7 cellular contexts compared by ENCODE assay signal in the genomic region with DNA sequence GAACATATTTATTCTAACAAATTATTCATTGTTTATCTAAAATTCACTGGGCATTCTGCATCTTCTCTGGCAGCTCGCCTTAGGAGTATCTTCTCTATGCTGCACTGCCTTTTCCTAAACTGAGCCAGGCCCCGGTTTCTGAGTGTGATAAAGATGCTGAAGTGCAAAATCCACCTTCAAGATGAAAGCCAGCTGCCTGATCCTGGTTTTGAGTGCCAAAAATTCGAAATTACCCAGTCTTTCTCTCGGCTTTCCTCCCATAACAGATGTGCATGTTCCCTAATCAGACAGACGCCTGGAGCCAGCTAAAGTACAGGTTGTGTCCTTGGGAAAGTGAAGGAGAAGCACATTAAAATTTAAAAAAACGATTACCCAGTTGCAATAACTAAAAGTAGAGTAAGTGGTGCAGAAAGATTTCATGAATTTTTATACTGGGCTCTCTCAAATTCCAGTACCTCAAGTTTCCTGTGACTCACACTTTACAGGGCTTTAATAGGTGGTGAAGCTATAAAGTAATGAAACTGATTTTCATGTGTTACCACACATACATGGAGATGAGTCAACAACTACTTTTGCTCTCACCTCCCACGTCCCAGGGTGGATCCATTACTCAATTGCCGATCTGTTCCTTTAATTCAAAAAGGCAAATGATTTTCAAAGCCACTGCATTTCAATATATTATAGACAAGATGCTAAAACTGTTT.
DNase-seq lines count a peak whose midpoint lies in the region; ATAC-seq and TF ChIP-seq lines count a peak whose summit lies in the region.

No MANE protein-coding gene starts in this region.

- peak; percentile 90 for ATAC-seq in GM18861 (IDR thresholded peaks at IDR 0.05; ENCODE audit: unreplicated experiment)
- peak; percentile 54 for ATAC-seq in HG03064 (IDR thresholded peaks at IDR 0.05; ENCODE audit: low read depth, unreplicated experiment)
- ATAC-seq in GM19023 (IDR thresholded peaks at IDR 0.05; ENCODE audit: unreplicated experiment): no peak

- H3K79me2 ChIP-seq in fibroblast of lung (ENCODE audit: control insufficient read depth, insufficient read depth, low read length): no peaks in the 10 kb centered on the region

- peak overlapping the region; percentile 63 for H3K27ac ChIP-seq in fibroblast of lung (ENCODE audit: insufficient read depth, low read length)

- no peak overlapping the region for H2AFZ ChIP-seq in fibroblast of lung (ENCODE audit: low read length)

- peak overlapping the region; percentile 78 for H3K4me2 ChIP-seq in fibroblast of lung (ENCODE audit: extremely low read depth, insufficient read depth, low read length)

- no peaks in the 10 kb centered on the region for H3K27me3 ChIP-seq in fibroblast of lung (ENCODE audit: control insufficient read depth, insufficient read depth, low read length)

- no peaks in the 10 kb centered on the region for H4K20me1 ChIP-seq in fibroblast of lung (ENCODE audit: control insufficient read depth, extremely low read depth, insufficient read depth, low read length)

- no peak overlapping the region for H3K9ac ChIP-seq in fibroblast of lung (ENCODE audit: insufficient read depth, low read length)

- no peaks in the 10 kb centered on the region for H3K9me3 ChIP-seq in fibroblast of lung (ENCODE audit: control insufficient read depth, insufficient read depth, low read depth, low read length)

- peak; percentile 77 to 97 for DNase-seq in fibroblast of lung (ENCODE audit: low read depth in 2 of 2)
- DNase-seq in stimulated activated CD4-positive, alpha-beta T cell treated with anti-CD3 and anti-CD28 coated beads, Interleukin-4, amount 100 ng/mL, for 4 hours: peak; percentile 43 to 65
- DNase-seq in GOT3 (lab: John Stamatoyannopoulos, UW): no peak

- H3K36me3 ChIP-seq in fibroblast of lung (ENCODE audit: control insufficient read depth, insufficient read depth, low read length): no peaks in the 10 kb centered on the region

- TF ChIP-seq CTCF in WI38 (IDR thresholded peaks at IDR 0.05; ENCODE audit: low read depth, low read length): no peak
- TF ChIP-seq CTCF in fibroblast of lung (conservative IDR thresholded peaks at IDR 0.05 in 1 of 2, IDR thresholded peaks at IDR 0.05 in 1 of 2; ENCODE audit: low read depth in 1 of 2, low read length in 2 of 2): no peak

- H3K4me3 ChIP-seq in WI38 (ENCODE audit: low read depth, low read length): peak overlapping the region; percentile 15; the same call in 1 of the 2 replicates
- peak overlapping the region in 2 of 4 experiments; percentile 16 to 41 for H3K4me3 ChIP-seq in fibroblast of lung (replicated peaks in 1 of 4; ENCODE audit: control extremely low read depth in 1 of 4, insufficient read depth in 1 of 4, low read depth in 3 of 4, low read length in 4 of 4)

- H3K4me1 ChIP-seq in fibroblast of lung (ENCODE audit: control insufficient read depth, extremely low read depth, insufficient read depth, low read length): peaks cover 9% of the 10 kb centered on the region
